14 cellular contexts compared by ENCODE assay signal in the genomic region with DNA sequence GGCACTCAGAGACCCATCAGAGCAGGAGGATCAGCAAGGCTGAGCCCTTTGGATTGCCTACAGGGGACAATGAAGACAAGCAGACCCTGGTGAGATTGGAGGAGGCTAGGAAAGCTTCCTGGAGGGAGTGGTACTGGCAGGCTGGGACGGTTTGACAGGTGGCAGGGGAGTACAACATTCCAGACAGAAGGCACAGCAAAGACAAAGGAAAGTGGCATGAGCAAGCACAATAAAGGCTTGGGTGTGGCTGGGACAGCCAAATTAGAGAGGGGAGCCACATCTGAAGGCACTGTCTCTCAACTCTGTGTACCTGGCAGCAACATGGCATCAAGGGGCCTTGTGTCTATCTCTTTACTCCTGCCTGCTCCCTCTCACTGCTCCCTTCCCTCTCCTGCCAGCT. TPM values are rescaled to one million over a fixed set of nuclear protein-coding genes. Genes with fewer than 3 reads are reported as not detected.
A peak's percentile ranks its signal among the peaks of the same experiment; 100 is the strongest.
DNase-seq lines count a peak whose midpoint lies in the region; ATAC-seq and TF ChIP-seq lines count a peak whose summit lies in the region.
"Had no signal": no experiment of that assay in that cellular context is flagged by ENCODE, and none has a peak within 500 bp of the region (broad histone marks: within the 10 kb centered on the region; RNA-seq: fewer than 3 reads in every experiment).

No MANE protein-coding gene starts in this region.

- peaks cover 21% of the 10 kb centered on the region for H3K4me1 ChIP-seq in mucosa of descending colon (ENCODE audit: low read depth)

- no peaks in the 10 kb centered on the region for H3K27me3 Mint-ChIP-seq in activated T-helper 1 cell treated with anti-CD3 and anti-CD28 coated beads, Interleukin-12 subunit alpha, Interleukin-12 subunit beta, Interleukin-2, Interleukin-4 antibody, amounts not matched to agents 30 ng/mL and 10 ng/mL and 1 ng/mL, durations not matched to agents 14 hours and 24 hours and 36 hours (ENCODE audit: insufficient read depth)
- H3K27me3 Mint-ChIP-seq: CD4-positive, CD25-positive, alpha-beta regulatory T cell had no signal

- TF ChIP-seq EP300 in neural cell (conservative IDR thresholded peaks at IDR 0.05; ENCODE audit: poor library complexity, severe bottlenecking), result no peak

- no peaks in the 10 kb centered on the region for H3K9me3 Mint-ChIP-seq in activated T-helper 1 cell treated with anti-CD3 and anti-CD28 coated beads, Interleukin-12 subunit alpha, Interleukin-12 subunit beta, Interleukin-2, Interleukin-4 antibody, amounts not matched to agents 30 ng/mL and 10 ng/mL and 1 ng/mL, durations not matched to agents 14 hours and 24 hours and 36 hours
- H3K9me3 Mint-ChIP-seq: CD4-positive, CD25-positive, alpha-beta regulatory T cell; GM23338 had no signal

- H3K4me3 ChIP-seq in WERI-Rb-1 (ENCODE audit: low read depth, low read length) (no peak overlapping the region), mucosa of descending colon (no peak overlapping the region), neural cell (ENCODE audit: low read length) (no peak overlapping the region)
- H3K4me3 ChIP-seq: BLaER1 treated with 17β-estradiol and CSF1 and Interleukin-3, amounts not matched to agents 10 nM and 100 nM; GM23338 had no signal

- no peaks in the 10 kb centered on the region for H3K9me3 ChIP-seq in WERI-Rb-1 (ENCODE audit: severe bottlenecking)
- no peaks in the 10 kb centered on the region for H3K9me3 ChIP-seq in mucosa of descending colon
- no peaks in the 10 kb centered on the region for H3K9me3 ChIP-seq in neural cell (ENCODE audit: low read length)
- H3K9me3 ChIP-seq: BLaER1 treated with 17β-estradiol and CSF1 and Interleukin-3, amounts not matched to agents 10 nM and 100 nM had no signal

- no peaks in the 10 kb centered on the region for H3F3A ChIP-seq in neural cell (ENCODE audit: insufficient read depth, low read length, poor library complexity, severe bottlenecking)

- no peaks in the 10 kb centered on the region for H3K4me1 Mint-ChIP-seq in activated T-helper 1 cell treated with anti-CD3 and anti-CD28 coated beads, Interleukin-12 subunit alpha, Interleukin-12 subunit beta, Interleukin-2, Interleukin-4 antibody, amounts not matched to agents 30 ng/mL and 10 ng/mL and 1 ng/mL, durations not matched to agents 14 hours and 24 hours and 36 hours (ENCODE audit: low read depth)

- intact Hi-C loops in mucosa of descending colon (cut with DNase I, micrococcal nuclease), result no loop called here
- intact Hi-C loops in activated T-helper 1 cell treated with anti-CD3 and anti-CD28 coated beads, Interleukin-12 subunit alpha, Interleukin-12 subunit beta, Interleukin-2, Interleukin-4 antibody, amounts not matched to agents 30 ng/mL and 10 ng/mL and 1 ng/mL, durations not matched to agents 14 hours and 24 hours and 36 hours (cut with micrococcal nuclease), result loop anchor here (5.0 kb wide), 1 partner anchor 66 kb away; no protein-coding TSS in a partner anchor

- no peak overlapping the region for H3K4me2 ChIP-seq in neural cell (ENCODE audit: low read length)
- H3K4me2 ChIP-seq: BLaER1 treated with 17β-estradiol and CSF1 and Interleukin-3, amounts not matched to agents 10 nM and 100 nM; GM23338 had no signal

- H3K27me3 ChIP-seq in WERI-Rb-1 (ENCODE audit: insufficient read depth, low read depth, severe bottlenecking), result no peaks in the 10 kb centered on the region
- H3K27me3 ChIP-seq in neural cell (ENCODE audit: insufficient read depth, low read depth, low read length), result no peaks in the 10 kb centered on the region
- H3K27me3 ChIP-seq: BLaER1 treated with 17β-estradiol and CSF1 and Interleukin-3, amounts not matched to agents 10 nM and 100 nM had no signal

- H3K4me3 Mint-ChIP-seq in activated T-helper 1 cell treated with anti-CD3 and anti-CD28 coated beads, Interleukin-12 subunit alpha, Interleukin-12 subunit beta, Interleukin-2, Interleukin-4 antibody, amounts not matched to agents 30 ng/mL and 10 ng/mL and 1 ng/mL, durations not matched to agents 14 hours and 24 hours and 36 hours, result no peak overlapping the region
- H3K4me3 Mint-ChIP-seq: CD4-positive, CD25-positive, alpha-beta regulatory T cell; GM23338 had no signal

- H3K9ac ChIP-seq in neural cell (ENCODE audit: low read length), result peak overlapping the region; percentile 34

- peak overlapping the region; percentile 82 for H3K27ac ChIP-seq in WERI-Rb-1
- peak overlapping the region; percentile 78 for H3K27ac ChIP-seq in neural cell (ENCODE audit: low read length)
- H3K27ac ChIP-seq: BLaER1 treated with 17β-estradiol and CSF1 and Interleukin-3, amounts not matched to agents 10 nM and 100 nM had no signal

- H3K36me3 ChIP-seq in WERI-Rb-1, result peaks cover 7% of the 10 kb centered on the region; the same call in 1 of the 2 replicates
- H3K36me3 ChIP-seq in mucosa of descending colon (ENCODE audit: low read depth), result no peaks in the 10 kb centered on the region
- no peaks in the 10 kb centered on the region for H3K36me3 ChIP-seq in neural cell (ENCODE audit: insufficient read depth, low read length)

- TF ChIP-seq CTCF in WERI-Rb-1 (IDR thresholded peaks at IDR 0.05; ENCODE audit: low read depth, low read length) (no peak), mucosa of descending colon (IDR thresholded peaks at IDR 0.05) (no peak), neural cell (IDR thresholded peaks at IDR 0.05; ENCODE audit: poor library complexity, severe bottlenecking) (no peak)

- DNase-seq in G401 (ENCODE audit: low spot score) (peak; percentile 8), WERI-Rb-1 (no peak), mucosa of descending colon (peak in 1 of 3 donors; percentile 53), NCI-H345 (lab: John Stamatoyannopoulos, UW) (no peak), HK-2 (ENCODE audit: unreplicated experiment) (no peak), NCI-H1417 (lab: John Stamatoyannopoulos, UW) (no peak)
- DNase-seq in activated T-helper 1 cell treated with anti-CD3 and anti-CD28 coated beads, Interleukin-12 subunit alpha, Interleukin-12 subunit beta, Interleukin-2, Interleukin-4 antibody, amounts not matched to agents 30 ng/mL and 10 ng/mL and 1 ng/mL, durations not matched to agents 14 hours and 24 hours and 36 hours (ENCODE audit: low spot score), result no peak
- DNase-seq: ACHN; Calu3; CD4-positive, CD25-positive, alpha-beta regulatory T cell; H7 had no signal

- no peak overlapping the region for H2AFZ ChIP-seq in neural cell (ENCODE audit: low read depth, low read length)
- H2AFZ ChIP-seq: GM23338 had no signal

- no peak for TF ChIP-seq RAD21 in neural cell (conservative IDR thresholded peaks at IDR 0.05)

- peak; percentile 89 for ATAC-seq in mucosa of descending colon
- ATAC-seq: GM23338 had no signal

- no peaks in the 10 kb centered on the region for H3K9me2 ChIP-seq in neural cell (ENCODE audit: insufficient read depth, low read length)

- H3K79me2 ChIP-seq in neural cell (replicated peaks; ENCODE audit: insufficient read depth, low read length), result no peaks in the 10 kb centered on the region

- no peaks in the 10 kb centered on the region for H3K36me3 Mint-ChIP-seq in activated T-helper 1 cell treated with anti-CD3 and anti-CD28 coated beads, Interleukin-12 subunit alpha, Interleukin-12 subunit beta, Interleukin-2, Interleukin-4 antibody, amounts not matched to agents 30 ng/mL and 10 ng/mL and 1 ng/mL, durations not matched to agents 14 hours and 24 hours and 36 hours (ENCODE audit: low read depth)

- H3K27ac Mint-ChIP-seq in activated T-helper 1 cell treated with anti-CD3 and anti-CD28 coated beads, Interleukin-12 subunit alpha, Interleukin-12 subunit beta, Interleukin-2, Interleukin-4 antibody, amounts not matched to agents 30 ng/mL and 10 ng/mL and 1 ng/mL, durations not matched to agents 14 hours and 24 hours and 36 hours, result no peak overlapping the region
- H3K27ac Mint-ChIP-seq: GM23338 had no signal

- H4K20me1 ChIP-seq in neural cell (ENCODE audit: insufficient read depth), result no peaks in the 10 kb centered on the region

- in situ Hi-C loops in G401 (cut with HindIII; ENCODE audit: low sequenced_read_pairs), result no loop called here

TF ChIP-seq in neural cell, 6 proteins besides CTCF, POLR2A, EP300 and RAD21:
- TF ChIP-seq POLR2AphosphoS5 (IDR thresholded peaks at IDR 0.05) (no peak), SMC3 (conservative IDR thresholded peaks at IDR 0.05; ENCODE audit: poor library complexity) (no peak), TAF1 (IDR thresholded peaks at IDR 0.05; ENCODE audit: low read depth) (no peak), MXI1 (conservative IDR thresholded peaks at IDR 0.05; ENCODE audit: poor library complexity, severe bottlenecking) (no peak), EZH2 (IDR thresholded peaks at IDR 0.05; ENCODE audit: borderline replicate concordance, insufficient read depth, low read length, poor library complexity, severe bottlenecking) (no peak)
- TF ChIP-seq, protein P1, sequence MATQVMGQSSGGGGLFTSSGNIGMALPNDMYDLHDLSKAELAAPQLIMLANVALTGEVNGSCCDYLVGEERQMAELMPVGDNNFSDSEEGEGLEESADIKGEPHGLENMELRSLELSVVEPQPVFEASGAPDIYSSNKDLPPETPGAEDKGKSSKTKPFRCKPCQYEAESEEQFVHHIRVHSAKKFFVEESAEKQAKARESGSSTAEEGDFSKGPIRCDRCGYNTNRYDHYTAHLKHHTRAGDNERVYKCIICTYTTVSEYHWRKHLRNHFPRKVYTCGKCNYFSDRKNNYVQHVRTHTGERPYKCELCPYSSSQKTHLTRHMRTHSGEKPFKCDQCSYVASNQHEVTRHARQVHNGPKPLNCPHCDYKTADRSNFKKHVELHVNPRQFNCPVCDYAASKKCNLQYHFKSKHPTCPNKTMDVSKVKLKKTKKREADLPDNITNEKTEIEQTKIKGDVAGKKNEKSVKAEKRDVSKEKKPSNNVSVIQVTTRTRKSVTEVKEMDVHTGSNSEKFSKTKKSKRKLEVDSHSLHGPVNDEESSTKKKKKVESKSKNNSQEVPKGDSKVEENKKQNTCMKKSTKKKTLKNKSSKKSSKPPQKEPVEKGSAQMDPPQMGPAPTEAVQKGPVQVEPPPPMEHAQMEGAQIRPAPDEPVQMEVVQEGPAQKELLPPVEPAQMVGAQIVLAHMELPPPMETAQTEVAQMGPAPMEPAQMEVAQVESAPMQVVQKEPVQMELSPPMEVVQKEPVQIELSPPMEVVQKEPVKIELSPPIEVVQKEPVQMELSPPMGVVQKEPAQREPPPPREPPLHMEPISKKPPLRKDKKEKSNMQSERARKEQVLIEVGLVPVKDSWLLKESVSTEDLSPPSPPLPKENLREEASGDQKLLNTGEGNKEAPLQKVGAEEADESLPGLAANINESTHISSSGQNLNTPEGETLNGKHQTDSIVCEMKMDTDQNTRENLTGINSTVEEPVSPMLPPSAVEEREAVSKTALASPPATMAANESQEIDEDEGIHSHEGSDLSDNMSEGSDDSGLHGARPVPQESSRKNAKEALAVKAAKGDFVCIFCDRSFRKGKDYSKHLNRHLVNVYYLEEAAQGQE (IDR thresholded peaks at IDR 0.05; ENCODE audit: borderline replicate concordance), result no peak
TF ChIP-seq in neural cell: peak in this region for 0.

RNA-seq across cellular contexts. Expression of a gene that starts 38.2 kb away (rescaled TPM):
- total RNA-seq in G401 (2014; rRNA removed; shearing (Covaris generic)), result 39.5 and 43.0 TPM in 2 replicates
- total RNA-seq in mucosa of descending colon, result 10 to 100 TPM; 40.8 to 52.0 (median 44.0) TPM
- polyA plus RNA-seq in neural cell, result 46.4 and 55.6 TPM in 2 replicates
- polyA minus RNA-seq in neural cell, result 41.2 and 41.9 TPM in 2 replicates
- 37.4 and 38.1 TPM in 2 replicates for total RNA-seq in activated T-helper 1 cell treated with anti-CD3 and anti-CD28 coated beads, Interleukin-12 subunit alpha, Interleukin-12 subunit beta, Interleukin-2, Interleukin-4 antibody, amounts not matched to agents 30 ng/mL and 10 ng/mL and 1 ng/mL, durations not matched to agents 14 hours and 24 hours and 36 hours
